ENCODE assay signal across 11 cellular contexts in the genomic region with DNA sequence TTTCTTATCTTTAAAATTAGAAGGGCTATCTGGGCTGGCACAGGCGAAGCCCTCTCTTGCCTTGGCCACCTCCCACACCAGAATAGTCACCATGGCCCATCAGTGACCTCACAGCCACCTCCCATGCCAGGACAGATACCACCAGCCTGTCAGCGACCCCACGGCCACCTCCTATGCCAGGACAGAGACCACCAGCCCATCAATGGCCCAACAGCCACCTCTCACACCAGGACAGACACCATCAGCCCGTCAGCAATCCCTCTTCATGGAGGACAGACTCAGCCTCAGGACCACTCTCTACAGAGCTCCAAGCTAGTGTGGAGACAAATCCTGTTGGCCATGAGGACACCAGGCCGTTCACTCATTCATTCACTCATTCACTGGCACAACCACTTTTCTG.
DNase-seq lines count a peak whose midpoint lies in the region; ATAC-seq and TF ChIP-seq lines count a peak whose summit lies in the region.
"Had no signal": no experiment of that assay in that cellular context is flagged by ENCODE, and none has a peak within 500 bp of the region (broad histone marks: within the 10 kb centered on the region; RNA-seq: fewer than 3 reads in every experiment).

No MANE protein-coding gene starts in this region.

- ATAC-seq in heart right ventricle: no peak
- ATAC-seq in HG02798 (IDR thresholded peaks at IDR 0.05; ENCODE audit: poor library complexity, unreplicated experiment): no peak
- ATAC-seq: GM12878 had no signal

- DNase-seq in cardiac septum (ENCODE audit: low spot score) (peak; percentile 59), heart right ventricle (no peak), mesenteric fat pad (ENCODE audit: low spot score) (peak; percentile 69), spleen (peak; percentile 63), NCI-H2029 (lab: John Stamatoyannopoulos, UW) (no peak), PC-9 (no peak)
- DNase-seq: C1 segment of cervical spinal cord; CD4-positive, alpha-beta memory T cell; DMS79 had no signal

- TF ChIP-seq CTCF in heart right ventricle (IDR thresholded peaks at IDR 0.05) (no peak), spleen (IDR thresholded peaks at IDR 0.05 in 8 of 11, conservative IDR thresholded peaks at IDR 0.05 in 3 of 11) (no peak), PC-9 (conservative IDR thresholded peaks at IDR 0.05) (no peak)

- no peak for TF ChIP-seq POLR2A in spleen (IDR thresholded peaks at IDR 0.05)

- CTCF ChIA-PET in PC-9 (lab: Charles Lee): no interaction called here

- H3K27me3 ChIP-seq in heart right ventricle (peaks cover 0 to 16% (median 0%) of the 10 kb centered on the region in 7 donors), spleen (replicated peaks in 1 of 7) (no peaks in the 10 kb centered on the region), PC-9 (ENCODE audit: insufficient read depth, low read depth) (peaks cover 81% of the 10 kb centered on the region)

- H2AFZ ChIP-seq in PC-9: no peak overlapping the region

- no peak overlapping the region for H3K4me2 ChIP-seq in PC-9

- BruUV-seq in PC-9 (replicated peaks; lab: Mats Ljungman, UMichigan): no TSS peak

- WGBS in heart right ventricle, 2 donors: 85 to 87% methylated on average over 5 of the region's 5 CpGs
- WGBS in spleen, 5 donors: 79 to 93% (median 81%) methylated on average over 5 of the region's 5 CpGs

- POLR2A ChIA-PET in PC-9 (lab: Charles Lee; ENCODE audit: unreplicated experiment): no interaction called here

- no peaks in the 10 kb centered on the region for H3K9me2 ChIP-seq in PC-9 (ENCODE audit: insufficient read depth)

- intact Hi-C loops in cardiac septum (cut with DNase I) (no loop called here), heart right ventricle (cut with DNase I) (no loop called here), spleen (cut with DNase I; ENCODE audit: low total_unique reads) (no loop called here), PC-9 (cut with micrococcal nuclease; ENCODE audit: unreplicated experiment) (no loop called here)

- H3K4me1 ChIP-seq in heart right ventricle (no peaks in the 10 kb centered on the region), spleen (no peaks in the 10 kb centered on the region), PC-9 (replicated peaks; ENCODE audit: insufficient read depth) (no peaks in the 10 kb centered on the region)

- H3K4me3 ChIP-seq in heart right ventricle: no peak overlapping the region
- no peak overlapping the region for H3K4me3 ChIP-seq in spleen
- H3K4me3 ChIP-seq in PC-9: no peak overlapping the region
- H3K4me3 ChIP-seq: GM12878 had no signal

- H3K79me2 ChIP-seq in PC-9 (ENCODE audit: low read depth): no peaks in the 10 kb centered on the region

- peaks cover 4% of the 10 kb centered on the region; the same call in 1 of the 2 replicates for H4K20me1 ChIP-seq in PC-9 (ENCODE audit: insufficient read depth)

- H3K36me3 ChIP-seq in heart right ventricle: no peaks in the 10 kb centered on the region
- H3K36me3 ChIP-seq in spleen: no peaks in the 10 kb centered on the region
- no peaks in the 10 kb centered on the region for H3K36me3 ChIP-seq in PC-9 (ENCODE audit: low read depth)

- H3K27ac ChIP-seq in heart right ventricle (no peak overlapping the region), spleen (no peak overlapping the region), PC-9 (no peak overlapping the region)

- no peaks in the 10 kb centered on the region; the same call in 1 of the 2 replicates for H3F3A ChIP-seq in PC-9 (ENCODE audit: insufficient read depth, low read depth)

- no peaks in the 10 kb centered on the region for H3K9me3 ChIP-seq in heart right ventricle
- H3K9me3 ChIP-seq in spleen: no peaks in the 10 kb centered on the region
- H3K9me3 ChIP-seq in PC-9 (ENCODE audit: insufficient read depth, low read depth): no peaks in the 10 kb centered on the region

Comparison
In these comparisons a context has a peak if more than half of its experiments do, and no peak if none do; other contexts are left out.
1. DNase-seq: peak in cardiac septum (single experiment), mesenteric fat pad (single experiment) and spleen (single experiment); none in heart right ventricle (0 of 2), NCI-H2029 (single experiment) and PC-9 (0 of 2).